ENCODE assay signal across 21 cellular contexts in the genomic region with DNA sequence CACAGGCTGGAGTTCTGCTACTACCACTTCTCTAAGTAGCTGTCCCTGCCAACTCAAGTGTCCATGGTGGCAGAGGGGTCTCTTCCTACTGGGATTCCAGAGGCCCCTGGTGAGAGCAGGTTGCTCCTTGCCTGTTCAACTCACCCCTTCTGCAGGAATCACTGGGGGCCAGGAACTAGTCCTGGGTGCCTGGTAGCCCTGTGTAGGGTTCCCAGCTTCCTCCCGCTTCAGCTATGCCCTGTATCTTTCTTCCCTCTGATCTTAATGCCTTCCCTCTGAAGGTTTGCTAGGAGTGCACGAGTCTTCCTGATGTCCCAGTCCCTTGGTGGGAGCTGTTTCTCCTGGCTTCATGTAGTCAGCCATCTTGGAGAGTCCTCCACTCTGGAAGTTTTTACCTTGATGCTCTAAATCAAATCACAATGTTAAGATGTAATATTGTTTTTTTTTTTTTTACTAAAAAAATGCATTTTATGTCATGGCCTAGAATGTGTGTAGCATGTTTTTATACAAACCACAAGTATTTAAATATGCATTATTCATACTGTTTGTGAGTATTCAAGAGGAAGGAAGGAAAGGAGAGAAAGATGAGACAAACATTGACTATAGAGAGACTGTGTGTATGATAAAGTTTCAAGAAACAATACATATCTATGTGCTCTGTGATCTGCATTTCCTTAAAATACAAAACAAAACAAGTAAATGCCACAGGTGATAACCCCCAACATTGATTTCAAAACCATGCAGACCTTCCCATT. TPM values are rescaled to one million over a fixed set of nuclear protein-coding genes. Genes with fewer than 3 reads are reported as not detected.
A peak's percentile ranks its signal among the peaks of the same experiment; 100 is the strongest.
DNase-seq lines count a peak whose midpoint lies in the region; ATAC-seq, FAIRE-seq and TF ChIP-seq lines count a peak whose summit lies in the region.
"Had no signal": no experiment of that assay in that cellular context is flagged by ENCODE, and none has a peak within 500 bp of the region (broad histone marks: within the 10 kb centered on the region; RNA-seq: fewer than 3 reads in every experiment).

No MANE protein-coding gene starts in this region.

- no peaks in the 10 kb centered on the region for H3K27me3 Mint-ChIP-seq in CD14-positive monocyte (ENCODE audit: low read depth in 3 of 3)

- H3K4me2 ChIP-seq in osteoblast (ENCODE audit: insufficient read depth, low read length): no peak overlapping the region

- H3K27ac ChIP-seq in osteoblast (ENCODE audit: low read depth, low read length): peak overlapping the region; percentile 43
- H3K27ac ChIP-seq: C4-2B, suprapubic skin, uterus had no signal

- H3K9me3 ChIP-seq in osteoblast (ENCODE audit: low read depth, low read length): no peaks in the 10 kb centered on the region
- H3K9me3 ChIP-seq: suprapubic skin had no signal

- H3K36me3 Mint-ChIP-seq in CD14-positive monocyte: peaks cover 2 to 7% of the 10 kb centered on the region in 2 donors
- H3K36me3 Mint-ChIP-seq: stimulated activated effector memory CD8-positive, alpha-beta T cell treated with anti-CD3 and anti-CD28 coated beads, Interleukin-12 subunit alpha, Interleukin-12 subunit beta, amount 100 ng/mL, for 72 hours had no signal

- H3K9me3 Mint-ChIP-seq in CD14-positive monocyte: peaks cover 18 to 23% (median 20%) of the 10 kb centered on the region in 7 donors

- peaks cover 35% of the 10 kb centered on the region for H3K4me1 ChIP-seq in osteoblast (ENCODE audit: insufficient read depth, low read length)
- H3K4me1 ChIP-seq: uterus had no signal

- peaks cover 89% of the 10 kb centered on the region for H3K79me2 ChIP-seq in osteoblast (ENCODE audit: insufficient read depth, low read length)

- H3K36me3 ChIP-seq in osteoblast (ENCODE audit: insufficient read depth, low read length): no peaks in the 10 kb centered on the region
- H3K36me3 ChIP-seq: suprapubic skin, uterus had no signal

- peaks cover 21% of the 10 kb centered on the region for H4K20me1 ChIP-seq in osteoblast (ENCODE audit: insufficient read depth, low read length)

- no peaks in the 10 kb centered on the region for H3K27me3 ChIP-seq in osteoblast (ENCODE audit: insufficient read depth, low read length)
- H3K27me3 ChIP-seq: suprapubic skin, uterus had no signal

- intact Hi-C loops in CD14-positive monocyte (cut with micrococcal nuclease): no loop called here

- no peak for TF ChIP-seq POLR2A in H54 (IDR thresholded peaks at IDR 0.05; ENCODE audit: low read depth, low read length)

- H3K27ac Mint-ChIP-seq in CD14-positive monocyte: peak overlapping the region in 4 of 7 donors; percentile 10 to 38 (median 19)
- H3K27ac Mint-ChIP-seq: stimulated activated effector memory CD8-positive, alpha-beta T cell treated with anti-CD3 and anti-CD28 coated beads, Interleukin-12 subunit alpha, Interleukin-12 subunit beta, amount 100 ng/mL, for 72 hours had no signal

- H2AFZ ChIP-seq in osteoblast (ENCODE audit: low read length): no peak overlapping the region

- H3K4me3 Mint-ChIP-seq in CD14-positive monocyte: no peak overlapping the region
- H3K4me3 Mint-ChIP-seq: activated T-cell treated with anti-CD3 and anti-CD28 coated beads, Interleukin-2, amount 50 U/mL, for 4 hours; stimulated activated effector memory CD8-positive, alpha-beta T cell treated with anti-CD3 and anti-CD28 coated beads, Interleukin-12 subunit alpha, Interleukin-12 subunit beta, amount 100 ng/mL, for 72 hours had no signal

- H3K4me1 Mint-ChIP-seq in CD14-positive monocyte: peaks cover 7% of the 10 kb centered on the region

- no peak overlapping the region for H3K4me3 ChIP-seq in choroid plexus epithelial cell (ENCODE audit: low read depth, low read length)
- no peak overlapping the region for H3K4me3 ChIP-seq in osteoblast (ENCODE audit: insufficient read depth, low read length)
- H3K4me3 ChIP-seq: suprapubic skin, uterus had no signal

- DNase-seq in CD14-positive monocyte (ENCODE audit: low spot score) (no peak), H54 (ENCODE audit: insufficient read length, low spot score) (no peak), choroid plexus epithelial cell (ENCODE audit: low read depth) (peak; percentile 45), osteoblast (ENCODE audit: insufficient read length, low spot score, missing footprints) (peak; percentile 75), NCI-H510A treated with DMSO at 0.1 percent for 48 hours (lab: John Stamatoyannopoulos, UW) (no peak)
- DNase-seq: activated CD4-positive, alpha-beta T cell treated with anti-CD3 and anti-CD28 coated beads for 1 hour; activated naive CD4-positive, alpha-beta T cell; activated T-cell treated with anti-CD3 and anti-CD28 coated beads, Interleukin-2, amount 50 U/mL, for 4 hours; kidney glomerular epithelial cell; NCI-H2081; NCI-H345; NCI-H774; SHP77 treated with DMSO at 0.1 percent for 48 hours; stimulated activated CD4-positive, alpha-beta T cell treated with anti-CD3 and anti-CD28 coated beads, Interleukin-2, amount 100 ng/mL, for 48 hours; T-helper 1 cell; uterus had no signal

- ATAC-seq in GM19395 (IDR thresholded peaks at IDR 0.05; ENCODE audit: unreplicated experiment): no peak
- ATAC-seq in GM19035 (IDR thresholded peaks at IDR 0.05; ENCODE audit: unreplicated experiment): no peak
- ATAC-seq: activated T-cell treated with anti-CD3 and anti-CD28 coated beads, Interleukin-2, amount 50 U/mL, for 4 hours; stimulated activated effector memory CD8-positive, alpha-beta T cell treated with anti-CD3 and anti-CD28 coated beads, Interleukin-12 subunit alpha, Interleukin-12 subunit beta, amount 100 ng/mL, for 72 hours had no signal

- TF ChIP-seq CTCF in CD14-positive monocyte (IDR thresholded peaks at IDR 0.05) (no peak), choroid plexus epithelial cell (conservative IDR thresholded peaks at IDR 0.05; ENCODE audit: low read depth, low read length) (no peak), osteoblast (IDR thresholded peaks at IDR 0.05; ENCODE audit: extremely low read depth, low read depth, low read length) (no peak)

- peak; percentile 62 for FAIRE-seq in H54 (lab: Jason Lieb, UNC)

RNA-seq across cellular contexts. Expression of gene FRS2, which starts 54.7 kb away (rescaled TPM):
- 10 to 100 TPM in 1 of 2 donors, 1 to 10 TPM in 1; 6.8 to 13.6 TPM for polyA plus RNA-seq in CD14-positive monocyte
- total RNA-seq in osteoblast: 64.4 and 64.8 TPM in 2 replicates

Comparison
In these comparisons a context has a peak if more than half of its experiments do, and no peak if none do; other contexts are left out.
1. DNase-seq: peak in choroid plexus epithelial cell (single experiment) and osteoblast (single experiment); none in CD14-positive monocyte (single experiment), H54 (single experiment) and NCI-H510A treated with DMSO at 0.1 percent for 48 hours (single experiment).